ENCODE assay signal across 8 cellular contexts in the genomic region with DNA sequence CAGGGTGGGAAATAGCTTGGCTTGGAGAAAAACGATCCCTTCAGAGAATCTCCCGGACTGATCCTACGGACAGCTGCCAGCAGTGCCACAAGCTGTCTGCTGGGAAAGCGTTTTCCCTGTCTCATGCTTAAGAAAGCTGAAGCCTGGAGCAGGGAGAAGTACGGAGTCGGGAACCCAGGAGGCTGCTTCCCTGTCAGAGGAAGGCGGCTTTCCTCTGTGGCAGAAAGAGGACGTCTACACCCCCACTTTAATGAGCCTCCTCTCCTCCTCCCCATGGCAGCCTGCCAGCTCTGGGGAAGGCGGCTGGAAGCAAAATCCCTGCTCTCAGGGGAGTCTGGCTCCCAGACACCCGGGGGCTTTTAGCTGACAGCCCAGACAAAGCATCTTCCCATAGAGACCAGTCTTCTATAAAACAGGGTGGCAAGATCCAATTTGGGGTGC. TPM values are rescaled to one million over a fixed set of nuclear protein-coding genes. Genes with fewer than 3 reads are reported as not detected.
DNase-seq lines count a peak whose midpoint lies in the region; ATAC-seq and TF ChIP-seq lines count a peak whose summit lies in the region.

No MANE protein-coding gene starts in this region.

- DNase-seq in DMS153 (lab: John Stamatoyannopoulos, UW) (peak; percentile 64), NCI-H128 (lab: John Stamatoyannopoulos, UW; ENCODE audit: unreplicated experiment) (peak; percentile 71), anterior cingulate cortex (lab: John Stamatoyannopoulos, UW) (peak in 48 of 58 donors; percentile 27 to 84 (median 54)), mucosa of gallbladder (ENCODE audit: low spot score) (no peak), amniotic stem cell (lab: John Stamatoyannopoulos, UW) (no peak)
- no peak for DNase-seq in activated CD8-positive, alpha-beta memory T cell treated with anti-CD3 and anti-CD28 coated beads, Interleukin-2, amount 50 U/mL, for 48 hours

- H3K9me3 Mint-ChIP-seq in nephron = no peaks in the 10 kb centered on the region

- peak overlapping the region; percentile 81 to 89 (median 85) for H3K27ac Mint-ChIP-seq in nephron

- peaks cover 65% of the 10 kb centered on the region for H3K4me1 Mint-ChIP-seq in nephron

- peaks cover 20% of the 10 kb centered on the region for H3K27me3 Mint-ChIP-seq in nephron (ENCODE audit: low read depth)

- no peak for TF ChIP-seq CTCF in nephron (IDR thresholded peaks at IDR 0.05; ENCODE audit: unreplicated experiment in 3 of 3)

- no peak for ATAC-seq in HG02571 (IDR thresholded peaks at IDR 0.05; ENCODE audit: unreplicated experiment)

- no peaks in the 10 kb centered on the region for H3K36me3 Mint-ChIP-seq in nephron (ENCODE audit: low read depth)

- H3K4me3 Mint-ChIP-seq in nephron = peak overlapping the region; percentile 58 to 74 (median 60)

RNA-seq across cellular contexts. Expression of gene KIF21B, which starts 7.3 kb away (rescaled TPM):
- 4.9 TPM for total RNA-seq in mucosa of gallbladder

Comparison
In these comparisons a context has a peak if more than half of its experiments do, and no peak if none do; other contexts are left out.
1. DNase-seq: peak in DMS153 (single experiment), NCI-H128 (single experiment) and anterior cingulate cortex (48 of 58); none in mucosa of gallbladder (single experiment), activated CD8-positive, alpha-beta memory T cell treated with anti-CD3 and anti-CD28 coated beads, Interleukin-2, amount 50 U/mL, for 48 hours (single experiment) and amniotic stem cell (single experiment).